In the genomic region with DNA sequence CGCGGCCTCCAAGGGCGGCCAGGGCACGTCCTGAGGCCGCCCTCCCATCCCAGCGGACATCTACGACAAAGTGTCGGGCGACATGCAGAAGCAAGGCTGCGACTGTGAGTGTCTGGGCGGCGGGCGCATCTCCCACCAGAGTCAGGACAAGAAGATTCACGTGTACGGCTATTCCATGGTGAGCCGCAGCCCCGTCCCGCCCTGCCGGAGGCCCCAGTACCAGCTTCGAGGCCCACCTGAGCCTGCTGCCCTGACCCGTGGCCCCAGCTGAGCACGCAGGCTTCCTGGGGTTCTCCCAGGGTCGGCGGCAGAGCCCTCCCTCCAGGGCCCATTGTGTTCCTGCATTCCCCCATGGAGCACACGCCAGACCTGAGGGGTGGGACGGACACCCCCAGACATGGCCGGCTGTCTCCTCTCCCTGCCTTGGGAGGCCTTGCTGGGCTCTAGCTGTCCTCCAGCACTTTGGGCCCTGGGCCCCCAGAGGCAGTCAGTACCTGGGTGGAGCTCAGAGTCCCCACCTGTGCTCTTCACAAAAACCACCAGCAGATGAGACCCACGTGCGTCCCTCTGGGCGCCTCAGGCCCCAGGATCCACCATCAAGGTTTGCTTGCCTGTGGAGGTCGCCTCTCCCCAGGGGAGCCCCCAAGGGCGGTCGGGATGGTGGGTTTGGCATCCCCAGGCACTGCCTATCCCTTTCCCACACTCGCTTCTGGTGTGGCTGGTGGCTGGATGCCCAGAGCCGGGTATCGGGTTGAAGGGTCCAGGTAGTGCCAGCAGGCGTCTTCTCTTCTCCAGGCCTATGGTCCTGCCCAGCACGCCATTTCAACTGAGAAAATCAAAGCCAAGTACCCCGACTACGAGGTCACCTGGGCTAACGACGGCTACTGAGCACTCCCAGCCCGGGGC, we compare ENCODE assay signal across 1 cellular context.
A peak's percentile ranks its signal among the peaks of the same experiment; 100 is the strongest.
TF ChIP-seq lines count a peak whose summit lies in the region.

No MANE protein-coding gene starts in this region.

TF ChIP-seq in HepG2, 621 proteins besides CTCF, POLR2A, EP300 and RAD21 (continued from another document):
- TF ChIP-seq, protein P1, sequence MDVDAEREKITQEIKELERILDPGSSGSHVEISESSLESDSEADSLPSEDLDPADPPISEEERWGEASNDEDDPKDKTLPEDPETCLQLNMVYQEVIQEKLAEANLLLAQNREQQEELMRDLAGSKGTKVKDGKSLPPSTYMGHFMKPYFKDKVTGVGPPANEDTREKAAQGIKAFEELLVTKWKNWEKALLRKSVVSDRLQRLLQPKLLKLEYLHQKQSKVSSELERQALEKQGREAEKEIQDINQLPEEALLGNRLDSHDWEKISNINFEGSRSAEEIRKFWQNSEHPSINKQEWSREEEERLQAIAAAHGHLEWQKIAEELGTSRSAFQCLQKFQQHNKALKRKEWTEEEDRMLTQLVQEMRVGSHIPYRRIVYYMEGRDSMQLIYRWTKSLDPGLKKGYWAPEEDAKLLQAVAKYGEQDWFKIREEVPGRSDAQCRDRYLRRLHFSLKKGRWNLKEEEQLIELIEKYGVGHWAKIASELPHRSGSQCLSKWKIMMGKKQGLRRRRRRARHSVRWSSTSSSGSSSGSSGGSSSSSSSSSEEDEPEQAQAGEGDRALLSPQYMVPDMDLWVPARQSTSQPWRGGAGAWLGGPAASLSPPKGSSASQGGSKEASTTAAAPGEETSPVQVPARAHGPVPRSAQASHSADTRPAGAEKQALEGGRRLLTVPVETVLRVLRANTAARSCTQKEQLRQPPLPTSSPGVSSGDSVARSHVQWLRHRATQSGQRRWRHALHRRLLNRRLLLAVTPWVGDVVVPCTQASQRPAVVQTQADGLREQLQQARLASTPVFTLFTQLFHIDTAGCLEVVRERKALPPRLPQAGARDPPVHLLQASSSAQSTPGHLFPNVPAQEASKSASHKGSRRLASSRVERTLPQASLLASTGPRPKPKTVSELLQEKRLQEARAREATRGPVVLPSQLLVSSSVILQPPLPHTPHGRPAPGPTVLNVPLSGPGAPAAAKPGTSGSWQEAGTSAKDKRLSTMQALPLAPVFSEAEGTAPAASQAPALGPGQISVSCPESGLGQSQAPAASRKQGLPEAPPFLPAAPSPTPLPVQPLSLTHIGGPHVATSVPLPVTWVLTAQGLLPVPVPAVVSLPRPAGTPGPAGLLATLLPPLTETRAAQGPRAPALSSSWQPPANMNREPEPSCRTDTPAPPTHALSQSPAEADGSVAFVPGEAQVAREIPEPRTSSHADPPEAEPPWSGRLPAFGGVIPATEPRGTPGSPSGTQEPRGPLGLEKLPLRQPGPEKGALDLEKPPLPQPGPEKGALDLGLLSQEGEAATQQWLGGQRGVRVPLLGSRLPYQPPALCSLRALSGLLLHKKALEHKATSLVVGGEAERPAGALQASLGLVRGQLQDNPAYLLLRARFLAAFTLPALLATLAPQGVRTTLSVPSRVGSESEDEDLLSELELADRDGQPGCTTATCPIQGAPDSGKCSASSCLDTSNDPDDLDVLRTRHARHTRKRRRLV (CRISPR knock-in tag; IDR thresholded peaks at IDR 0.05) = 0 out of 2 replicates have a peak, but pooled peaks have one; percentile 16
- 0 out of 2 replicates have a peak, but pooled peaks have one; percentile 22 for TF ChIP-seq PAX8 (CRISPR knock-in tag; IDR thresholded peaks at IDR 0.05; ENCODE audit: borderline replicate concordance)
- peak; percentile 85; the same call in 1 of the 2 replicates for TF ChIP-seq AKAP8 (CRISPR knock-in tag; IDR thresholded peaks at IDR 0.05)
- TF ChIP-seq ZNF772 (CRISPR knock-in tag; IDR thresholded peaks at IDR 0.05) = peak; percentile 67; the same call in 1 of the 2 replicates
- TF ChIP-seq, protein P2, sequence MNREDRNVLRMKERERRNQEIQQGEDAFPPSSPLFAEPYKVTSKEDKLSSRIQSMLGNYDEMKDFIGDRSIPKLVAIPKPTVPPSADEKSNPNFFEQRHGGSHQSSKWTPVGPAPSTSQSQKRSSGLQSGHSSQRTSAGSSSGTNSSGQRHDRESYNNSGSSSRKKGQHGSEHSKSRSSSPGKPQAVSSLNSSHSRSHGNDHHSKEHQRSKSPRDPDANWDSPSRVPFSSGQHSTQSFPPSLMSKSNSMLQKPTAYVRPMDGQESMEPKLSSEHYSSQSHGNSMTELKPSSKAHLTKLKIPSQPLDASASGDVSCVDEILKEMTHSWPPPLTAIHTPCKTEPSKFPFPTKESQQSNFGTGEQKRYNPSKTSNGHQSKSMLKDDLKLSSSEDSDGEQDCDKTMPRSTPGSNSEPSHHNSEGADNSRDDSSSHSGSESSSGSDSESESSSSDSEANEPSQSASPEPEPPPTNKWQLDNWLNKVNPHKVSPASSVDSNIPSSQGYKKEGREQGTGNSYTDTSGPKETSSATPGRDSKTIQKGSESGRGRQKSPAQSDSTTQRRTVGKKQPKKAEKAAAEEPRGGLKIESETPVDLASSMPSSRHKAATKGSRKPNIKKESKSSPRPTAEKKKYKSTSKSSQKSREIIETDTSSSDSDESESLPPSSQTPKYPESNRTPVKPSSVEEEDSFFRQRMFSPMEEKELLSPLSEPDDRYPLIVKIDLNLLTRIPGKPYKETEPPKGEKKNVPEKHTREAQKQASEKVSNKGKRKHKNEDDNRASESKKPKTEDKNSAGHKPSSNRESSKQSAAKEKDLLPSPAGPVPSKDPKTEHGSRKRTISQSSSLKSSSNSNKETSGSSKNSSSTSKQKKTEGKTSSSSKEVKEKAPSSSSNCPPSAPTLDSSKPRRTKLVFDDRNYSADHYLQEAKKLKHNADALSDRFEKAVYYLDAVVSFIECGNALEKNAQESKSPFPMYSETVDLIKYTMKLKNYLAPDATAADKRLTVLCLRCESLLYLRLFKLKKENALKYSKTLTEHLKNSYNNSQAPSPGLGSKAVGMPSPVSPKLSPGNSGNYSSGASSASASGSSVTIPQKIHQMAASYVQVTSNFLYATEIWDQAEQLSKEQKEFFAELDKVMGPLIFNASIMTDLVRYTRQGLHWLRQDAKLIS (CRISPR knock-in tag; IDR thresholded peaks at IDR 0.05) = 0 out of 2 replicates have a peak, but pooled peaks have one; percentile 0
- peak; percentile 87 for TF ChIP-seq AGO1 (IDR thresholded peaks at IDR 0.05; ENCODE audit: low read depth, low read length, poor library complexity, severe bottlenecking)
- no peak for TF ChIP-seq HMG20A (CRISPR knock-in tag; IDR thresholded peaks at IDR 0.05; ENCODE audit: borderline replicate concordance)
- TF ChIP-seq, protein P3, sequence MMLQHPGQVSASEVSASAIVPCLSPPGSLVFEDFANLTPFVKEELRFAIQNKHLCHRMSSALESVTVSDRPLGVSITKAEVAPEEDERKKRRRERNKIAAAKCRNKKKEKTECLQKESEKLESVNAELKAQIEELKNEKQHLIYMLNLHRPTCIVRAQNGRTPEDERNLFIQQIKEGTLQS (CRISPR knock-in tag; IDR thresholded peaks at IDR 0.05) = 0 out of 2 replicates have a peak, but pooled peaks have one; percentile 5
- 0 out of 2 replicates have a peak, but pooled peaks have one; percentile 19 for TF ChIP-seq ZNF598 (CRISPR knock-in tag; IDR thresholded peaks at IDR 0.05; ENCODE audit: borderline replicate concordance)
- TF ChIP-seq ZNF761 (CRISPR knock-in tag; conservative IDR thresholded peaks at IDR 0.05) = 0 out of 2 replicates have a peak, but pooled peaks have one; percentile 56
- TF ChIP-seq ZNF724P (CRISPR knock-in tag; IDR thresholded peaks at IDR 0.05; ENCODE audit: borderline replicate concordance) = 0 out of 2 replicates have a peak, but pooled peaks have one; percentile 64
